In genomic region chr22:20111045-20111688, GRCh38 we compare ENCODE assay signal across 7 cellular contexts. TPM values are rescaled to one million over a fixed set of nuclear protein-coding genes. Genes with fewer than 3 reads are reported as not detected.
DNase-seq lines count a peak whose midpoint lies in the region; ATAC-seq and TF ChIP-seq lines count a peak whose summit lies in the region.

No MANE protein-coding gene starts in this region.

- no peaks in the 10 kb centered on the region for H3K9me3 Mint-ChIP-seq in T-helper 2 cell treated with Interferon-gamma antibody and Interleukin-4, amounts not matched to agents 5 μg/mL and 100 μg/mL, for 36 hours
- peaks cover 3% of the 10 kb centered on the region for H3K9me3 Mint-ChIP-seq in glutamatergic neuron (ENCODE audit: unreplicated experiment)

- H3K4me1 Mint-ChIP-seq in T-helper 2 cell treated with Interferon-gamma antibody and Interleukin-4, amounts not matched to agents 5 μg/mL and 100 μg/mL, for 36 hours (ENCODE audit: low read depth), result peaks cover 7% of the 10 kb centered on the region
- peaks cover 9% of the 10 kb centered on the region for H3K4me1 Mint-ChIP-seq in glutamatergic neuron (ENCODE audit: low read depth, unreplicated experiment)

- peaks cover 25% of the 10 kb centered on the region for H3K79me2 ChIP-seq in HCT116 (ENCODE audit: insufficient read depth, low read length)

- peaks cover 22 to 65% of the 10 kb centered on the region in 2 experiments; a peak in 3 of 4 replicates for H3K36me3 ChIP-seq in HCT116 (ENCODE audit: control insufficient read depth in 1 of 2, insufficient read depth in 2 of 2, low read length in 2 of 2)

- intact Hi-C loops in HCT116 (cut with micrococcal nuclease), result loop anchor here (10.0 kb wide), 1 partner anchor 146 kb away; no protein-coding TSS in a partner anchor

- no peaks in the 10 kb centered on the region for H4K20me1 ChIP-seq in HCT116 (ENCODE audit: insufficient read depth)

- TF ChIP-seq RAD21 in HCT116 (IDR thresholded peaks at IDR 0.05; ENCODE audit: low read depth), result no peak

- H3K27me3 Mint-ChIP-seq in T-helper 2 cell treated with Interferon-gamma antibody and Interleukin-4, amounts not matched to agents 5 μg/mL and 100 μg/mL, for 36 hours (ENCODE audit: low read depth), result no peaks in the 10 kb centered on the region
- peaks cover 21% of the 10 kb centered on the region for H3K27me3 Mint-ChIP-seq in glutamatergic neuron (ENCODE audit: unreplicated experiment)

- TF ChIP-seq CTCF in HCT116 (IDR thresholded peaks at IDR 0.05 in 2 of 3, conservative IDR thresholded peaks at IDR 0.05 in 1 of 3; ENCODE audit: borderline replicate concordance in 1 of 3, insufficient read depth in 1 of 3, low read depth in 2 of 3, low read length in 2 of 3), result peak; percentile 23 to 77 (median 74); a peak in 5 of 6 replicates
- TF ChIP-seq CTCF in glutamatergic neuron (IDR thresholded peaks at IDR 0.05; ENCODE audit: partially characterized antibody, unreplicated experiment), result peak; percentile 71

- no peak overlapping the region for H3K4me3 ChIP-seq in HCT116 (replicated peaks in 1 of 2; ENCODE audit: low read depth in 1 of 2, low read length in 2 of 2)

- ATAC-seq in HCT116 (peak; percentile 75), GM21529 (IDR thresholded peaks at IDR 0.05; ENCODE audit: unreplicated experiment) (no peak)
- ATAC-seq in stimulated activated naive CD8-positive, alpha-beta T cell treated with anti-CD3 and anti-CD28 coated beads, Interleukin-15, Interleukin-2, amounts not matched to agents 100 U/mL and 50 U/mL, for 24 hours, result peak; percentile 81

- H3K27ac Mint-ChIP-seq in T-helper 2 cell treated with Interferon-gamma antibody and Interleukin-4, amounts not matched to agents 5 μg/mL and 100 μg/mL, for 36 hours, result peak overlapping the region; percentile 65
- H3K27ac Mint-ChIP-seq in glutamatergic neuron (ENCODE audit: unreplicated experiment), result peak overlapping the region; percentile 80

- no peak overlapping the region for H3K4me3 Mint-ChIP-seq in T-helper 2 cell treated with Interferon-gamma antibody and Interleukin-4, amounts not matched to agents 5 μg/mL and 100 μg/mL, for 36 hours
- no peak overlapping the region for H3K4me3 Mint-ChIP-seq in glutamatergic neuron (ENCODE audit: unreplicated experiment)

- RAD21 ChIA-PET in HCT116 (lab: Charles Lee; ENCODE audit: low non-redundant PET in 1 of 2, low total read pairs in 2 of 2, uncharacterized antibody in 2 of 2, unreplicated experiment in 2 of 2), result no interaction called here

- POLR2A ChIA-PET in HCT116 (lab: Charles Lee), result no interaction called here

- H3K27ac ChIP-seq in HCT116 (ENCODE audit: low read depth, low read length), result peak overlapping the region; percentile 34

- no peak overlapping the region for H3K4me2 ChIP-seq in HCT116 (ENCODE audit: low read length)

- H3K36me3 Mint-ChIP-seq in T-helper 2 cell treated with Interferon-gamma antibody and Interleukin-4, amounts not matched to agents 5 μg/mL and 100 μg/mL, for 36 hours (ENCODE audit: low read depth), result peaks cover 39% of the 10 kb centered on the region
- H3K36me3 Mint-ChIP-seq in glutamatergic neuron (ENCODE audit: unreplicated experiment), result no peaks in the 10 kb centered on the region

- H3K9me3 ChIP-seq in HCT116 (ENCODE audit: control insufficient read depth in 1 of 2, insufficient read depth in 1 of 2, low read depth in 1 of 2, low read length in 2 of 2), result no peaks in the 10 kb centered on the region

- no TSS peak for BruUV-seq in HCT116 (replicated peaks; lab: Mats Ljungman, UMichigan)

- peak overlapping the region; percentile 4; the same call in 1 of the 2 replicates for H3K9ac ChIP-seq in HCT116 (ENCODE audit: low read length)

- H3K27me3 ChIP-seq in HCT116 (ENCODE audit: insufficient read depth, low read length), result no peaks in the 10 kb centered on the region

- DNase-seq in DMS114 treated with DMSO at 0.1 percent for 48 hours (lab: John Stamatoyannopoulos, UW; ENCODE audit: unreplicated experiment) (peak; percentile 32), HCT116 (ENCODE audit: low read depth, low spot score) (peak; percentile 51), glutamatergic neuron (peak; percentile 42), Ammon's horn (ENCODE audit: low spot score) (no peak)
- DNase-seq in T-helper 2 cell treated with Interferon-gamma antibody and Interleukin-4, amounts not matched to agents 5 μg/mL and 100 μg/mL, for 36 hours (ENCODE audit: low spot score), result peak; percentile 36
- DNase-seq in stimulated activated naive CD8-positive, alpha-beta T cell treated with anti-CD3 and anti-CD28 coated beads, Interleukin-15, Interleukin-2, amounts not matched to agents 100 U/mL and 50 U/mL, for 24 hours, result peak; percentile 62

- H3K9me2 ChIP-seq in HCT116 (ENCODE audit: insufficient read depth), result no peaks in the 10 kb centered on the region

- CTCF ChIA-PET in HCT116 (lab: Charles Lee), result no interaction called here

- H2AFZ ChIP-seq in HCT116 (ENCODE audit: low read depth, low read length, poor library complexity, severe bottlenecking), result no peak overlapping the region

- TF ChIP-seq POLR2A in HCT116 (IDR thresholded peaks at IDR 0.05; ENCODE audit: borderline replicate concordance, extremely low read depth, insufficient read depth, insufficient read length), result no peak

- peaks cover 8 to 12% of the 10 kb centered on the region in 2 experiments for H3K4me1 ChIP-seq in HCT116 (ENCODE audit: control insufficient read depth in 1 of 2, insufficient read depth in 2 of 2, low read length in 2 of 2)

TF ChIP-seq in HCT116, 20 proteins besides CTCF, POLR2A, EP300 and RAD21:
- TF ChIP-seq SP1 (IDR thresholded peaks at IDR 0.05; ENCODE audit: low read depth), result no peak
- 0 out of 2 replicates have a peak, but pooled peaks have one; percentile 24 for TF ChIP-seq MAX (IDR thresholded peaks at IDR 0.05)

RNA-seq across cellular contexts. Expression of gene RANBP1, which starts 4.7 kb away (rescaled TPM):
- total RNA-seq in HCT116 (2021; ENCODE audit: unreplicated experiment) (351 TPM), glutamatergic neuron (ENCODE audit: unreplicated experiment) (144 TPM)
- polyA plus RNA-seq in HCT116 (2012), result 240 and 283 TPM in 2 replicates

RNA-seq across cellular contexts. Expression of gene TRMT2A, which starts 5.9 kb away (rescaled TPM):
- total RNA-seq in HCT116 (2021; ENCODE audit: unreplicated experiment), result 67.3 TPM
- polyA plus RNA-seq in HCT116 (2012), result 43.8 and 47.9 TPM in 2 replicates
- total RNA-seq in glutamatergic neuron (ENCODE audit: unreplicated experiment), result 62.1 TPM

RNA-seq across cellular contexts. Expression of gene ZDHHC8, which starts 20.4 kb away (rescaled TPM):
- total RNA-seq in HCT116 (2021; ENCODE audit: unreplicated experiment) (89.3 TPM), glutamatergic neuron (ENCODE audit: unreplicated experiment) (119 TPM)
- polyA plus RNA-seq in HCT116 (2012), result 46.9 and 49.5 TPM in 2 replicates

RNA-seq across cellular contexts. Expression of gene DGCR8, which starts 31.1 kb away (rescaled TPM):
- total RNA-seq in HCT116 (2021; ENCODE audit: unreplicated experiment) (43.8 TPM), glutamatergic neuron (ENCODE audit: unreplicated experiment) (93.1 TPM)
- 24.2 and 25.3 TPM in 2 replicates for polyA plus RNA-seq in HCT116 (2012)

RNA-seq across cellular contexts. Expression of gene CCDC188, which starts 39.7 kb away (rescaled TPM):
- not detected for total RNA-seq in HCT116 (2021; ENCODE audit: unreplicated experiment)
- 0.24 and 0.26 TPM in 2 replicates for polyA plus RNA-seq in HCT116 (2012)
- 0.54 TPM for total RNA-seq in glutamatergic neuron (ENCODE audit: unreplicated experiment)
